Comparison of ENCODE assay signal across 8 cellular contexts in genomic region chr2:180124273-180124881, GRCh38.
DNase-seq lines count a peak whose midpoint lies in the region; ATAC-seq and TF ChIP-seq lines count a peak whose summit lies in the region.

No MANE protein-coding gene starts in this region.

- no peaks in the 10 kb centered on the region for H3K9me3 ChIP-seq in psoas muscle

- H3K27ac ChIP-seq in foreskin keratinocyte (no peak overlapping the region), psoas muscle (no peak overlapping the region)

- TF ChIP-seq CTCF in AG09319 (IDR thresholded peaks at IDR 0.05; ENCODE audit: low read depth, low read length) (peak; percentile 54), foreskin keratinocyte (conservative IDR thresholded peaks at IDR 0.05) (peak; percentile 79), psoas muscle (IDR thresholded peaks at IDR 0.05) (peak; percentile 68)

- ATAC-seq in GM18498 (IDR thresholded peaks at IDR 0.05; ENCODE audit: unreplicated experiment) (peak; percentile 63), HG02763 (IDR thresholded peaks at IDR 0.05; ENCODE audit: unreplicated experiment) (peak; percentile 46), foreskin keratinocyte (peak; percentile 47), psoas muscle (peak; percentile 53 to 80 (median 57))

- WGBS in psoas muscle, 3 donors: 15 to 19% (median 17%) methylated on average over 6 of the region's 6 CpGs

- no peaks in the 10 kb centered on the region for H3K36me3 ChIP-seq in psoas muscle (ENCODE audit: insufficient read depth in 1 of 2, low read depth in 1 of 2)

- DNase-seq in AG09319 (ENCODE audit: extremely low read depth, low read depth): peak; percentile 45
- DNase-seq in NCI-H146 (lab: John Stamatoyannopoulos, UW): peak; percentile 59
- peak; percentile 43 for DNase-seq in SW480 (ENCODE audit: low spot score)
- DNase-seq in foreskin keratinocyte: peak; percentile 27 to 55
- no peak for DNase-seq in psoas muscle
- no peak for DNase-seq in HK-2 (ENCODE audit: unreplicated experiment)

- intact Hi-C loops in psoas muscle (cut with DNase I): loop anchor here (5.0 to 10.0 kb wide), 4 partner anchors 860 to 1590 kb away; partner anchors contain the start of gene UBE2E3 (in 2 of the 2)

- H3K4me1 ChIP-seq in foreskin keratinocyte (no peaks in the 10 kb centered on the region), psoas muscle (no peaks in the 10 kb centered on the region)

- H3K27me3 ChIP-seq in foreskin keratinocyte: no peaks in the 10 kb centered on the region
- no peaks in the 10 kb centered on the region for H3K27me3 ChIP-seq in psoas muscle (ENCODE audit: insufficient read depth in 3 of 3, low read length in 2 of 3)

- H3K4me3 ChIP-seq in psoas muscle: no peak overlapping the region

Comparison
In these comparisons a context has a peak if more than half of its experiments do, and no peak if none do; other contexts are left out.
1. DNase-seq: peak in AG09319 (single experiment), NCI-H146 (single experiment), SW480 (single experiment) and foreskin keratinocyte (2 of 2); none in psoas muscle (0 of 2) and HK-2 (single experiment).
2. Peak in every context shown above with its lines, with median percentiles within 50 percentile points of each other: CTCF ChIP-seq and ATAC-seq.